ENCODE assay signal across 1 cellular context in the genomic region with DNA sequence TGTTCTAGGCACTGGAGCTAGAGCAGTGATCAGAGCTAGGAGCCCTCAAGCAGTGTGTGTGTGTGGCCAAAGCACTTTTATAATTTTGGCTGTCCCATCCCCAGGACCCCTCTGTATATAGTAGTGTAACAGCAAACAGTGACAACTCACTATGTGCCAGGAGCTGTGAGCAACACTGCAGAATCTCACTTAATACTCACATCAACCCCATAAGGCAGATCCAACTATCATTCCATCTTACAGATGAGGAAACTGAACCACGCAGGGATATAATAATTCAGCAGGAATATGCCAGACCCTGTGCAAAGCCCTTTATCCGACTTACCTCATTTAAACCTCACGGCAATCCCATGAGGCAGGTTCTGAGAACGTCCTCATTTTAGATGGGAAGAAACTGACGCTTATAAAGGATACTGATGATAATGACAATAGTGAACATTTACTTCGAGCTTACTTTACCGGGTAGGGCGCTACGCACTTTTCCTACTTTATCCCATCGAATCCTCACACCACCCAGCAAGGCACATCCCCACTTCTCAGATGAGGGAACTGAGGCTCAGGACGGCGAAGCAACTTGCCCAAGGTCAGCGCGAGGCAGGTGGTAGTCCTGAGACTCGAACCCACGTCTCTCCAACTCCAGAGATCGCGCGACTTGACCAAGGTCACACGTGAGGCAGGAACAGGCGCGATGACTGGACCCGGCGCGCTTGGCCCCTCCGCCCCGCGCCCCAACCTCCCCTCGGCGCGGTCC.
TF ChIP-seq lines count a peak whose summit lies in the region.

No MANE protein-coding gene starts in this region.

TF ChIP-seq in SK-N-SH, 30 proteins besides CTCF, POLR2A, EP300 and RAD21 (continued from another document):
- TF ChIP-seq, protein P1, sequence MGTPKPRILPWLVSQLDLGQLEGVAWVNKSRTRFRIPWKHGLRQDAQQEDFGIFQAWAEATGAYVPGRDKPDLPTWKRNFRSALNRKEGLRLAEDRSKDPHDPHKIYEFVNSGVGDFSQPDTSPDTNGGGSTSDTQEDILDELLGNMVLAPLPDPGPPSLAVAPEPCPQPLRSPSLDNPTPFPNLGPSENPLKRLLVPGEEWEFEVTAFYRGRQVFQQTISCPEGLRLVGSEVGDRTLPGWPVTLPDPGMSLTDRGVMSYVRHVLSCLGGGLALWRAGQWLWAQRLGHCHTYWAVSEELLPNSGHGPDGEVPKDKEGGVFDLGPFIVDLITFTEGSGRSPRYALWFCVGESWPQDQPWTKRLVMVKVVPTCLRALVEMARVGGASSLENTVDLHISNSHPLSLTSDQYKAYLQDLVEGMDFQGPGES (IDR thresholded peaks at IDR 0.05; ENCODE audit: low read depth, low read length) = no peak
- TF ChIP-seq SMC3 (IDR thresholded peaks at IDR 0.05; ENCODE audit: low read depth, low read length) = no peak
- TF ChIP-seq FOSL2 (IDR thresholded peaks at IDR 0.05; ENCODE audit: borderline replicate concordance, low read depth) = no peak
